Comparison of ENCODE assay signal across 1 cellular context in the genomic region with DNA sequence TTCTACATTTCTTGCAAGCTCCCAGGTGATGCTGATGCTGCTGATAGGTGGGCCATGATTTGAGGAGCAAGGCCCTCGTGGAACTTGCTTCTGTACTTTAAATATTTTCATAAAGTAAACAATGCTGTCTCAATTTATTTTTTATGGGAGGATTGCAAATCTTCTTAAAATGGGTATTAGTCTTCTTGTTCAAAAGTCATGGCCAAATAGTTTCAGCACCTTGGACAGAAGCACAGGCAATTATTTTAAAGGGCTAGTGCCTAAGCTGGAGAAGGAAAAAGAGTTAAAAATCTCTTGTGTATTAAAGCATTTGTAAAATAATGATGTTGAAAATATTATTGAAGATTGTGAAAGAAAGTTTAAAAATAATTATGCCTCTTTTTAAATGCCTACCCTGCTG.
TF ChIP-seq lines count a peak whose summit lies in the region.

No MANE protein-coding gene starts in this region.

TF ChIP-seq in HepG2, 621 proteins besides CTCF, POLR2A, EP300 and RAD21 (continued from another document and continues in another):
- TF ChIP-seq SNAPC4 (CRISPR knock-in tag; IDR thresholded peaks at IDR 0.05) (no peak), KLF11 (CRISPR knock-in tag; IDR thresholded peaks at IDR 0.05) (0 out of 2 replicates have a peak, but pooled peaks have one; percentile 36), ZNF790 (CRISPR knock-in tag; IDR thresholded peaks at IDR 0.05; ENCODE audit: borderline replicate concordance) (no peak), RFX3 (CRISPR knock-in tag; IDR thresholded peaks at IDR 0.05) (no peak), NPAS2 (CRISPR knock-in tag; IDR thresholded peaks at IDR 0.05; ENCODE audit: borderline replicate concordance) (no peak), ZNF562 (CRISPR knock-in tag; IDR thresholded peaks at IDR 0.05; ENCODE audit: borderline replicate concordance) (no peak), DBP (CRISPR knock-in tag; IDR thresholded peaks at IDR 0.05; ENCODE audit: not compliant biosample characterization) (no peak), ZBTB20 (CRISPR knock-in tag; IDR thresholded peaks at IDR 0.05; ENCODE audit: borderline replicate concordance, low read depth) (no peak), SIN3B (IDR thresholded peaks at IDR 0.05; ENCODE audit: low read length) (no peak), U2AF2 (IDR thresholded peaks at IDR 0.05; ENCODE audit: low read depth, low read length) (no peak), MAFF (IDR thresholded peaks at IDR 0.05; ENCODE audit: low read depth, low read length) (no peak), NCOR1 (IDR thresholded peaks at IDR 0.05; ENCODE audit: borderline replicate concordance, low read length) (no peak), FOSL2 (CRISPR knock-in tag; IDR thresholded peaks at IDR 0.05) (no peak), MIXL1 (CRISPR knock-in tag; IDR thresholded peaks at IDR 0.05) (peak; percentile 89), ZNF180 (CRISPR knock-in tag; IDR thresholded peaks at IDR 0.05; ENCODE audit: borderline replicate concordance, low read depth) (no peak), FIP1L1 (IDR thresholded peaks at IDR 0.05; ENCODE audit: borderline replicate concordance, insufficient read depth, low read depth, low read length) (no peak), ZNF616 (CRISPR knock-in tag; IDR thresholded peaks at IDR 0.05; ENCODE audit: low read depth) (no peak), LRRFIP1 (CRISPR knock-in tag; conservative IDR thresholded peaks at IDR 0.05) (no peak), RARA (CRISPR knock-in tag; IDR thresholded peaks at IDR 0.05) (peak; percentile 35; the same call in 1 of the 2 replicates), ZNF263 (CRISPR knock-in tag; IDR thresholded peaks at IDR 0.05) (no peak), REST (IDR thresholded peaks at IDR 0.05; ENCODE audit: borderline replicate concordance in 1 of 2, low read depth in 1 of 2, low read length in 2 of 2) (peak; percentile 51 to 96), PHF21A (CRISPR knock-in tag; IDR thresholded peaks at IDR 0.05) (no peak), FOXK2 (IDR thresholded peaks at IDR 0.05) (no peak)
- TF ChIP-seq, protein P1, sequence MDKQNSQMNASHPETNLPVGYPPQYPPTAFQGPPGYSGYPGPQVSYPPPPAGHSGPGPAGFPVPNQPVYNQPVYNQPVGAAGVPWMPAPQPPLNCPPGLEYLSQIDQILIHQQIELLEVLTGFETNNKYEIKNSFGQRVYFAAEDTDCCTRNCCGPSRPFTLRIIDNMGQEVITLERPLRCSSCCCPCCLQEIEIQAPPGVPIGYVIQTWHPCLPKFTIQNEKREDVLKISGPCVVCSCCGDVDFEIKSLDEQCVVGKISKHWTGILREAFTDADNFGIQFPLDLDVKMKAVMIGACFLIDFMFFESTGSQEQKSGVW (CRISPR knock-in tag; IDR thresholded peaks at IDR 0.05; ENCODE audit: borderline replicate concordance): no peak
- TF ChIP-seq, protein P2, sequence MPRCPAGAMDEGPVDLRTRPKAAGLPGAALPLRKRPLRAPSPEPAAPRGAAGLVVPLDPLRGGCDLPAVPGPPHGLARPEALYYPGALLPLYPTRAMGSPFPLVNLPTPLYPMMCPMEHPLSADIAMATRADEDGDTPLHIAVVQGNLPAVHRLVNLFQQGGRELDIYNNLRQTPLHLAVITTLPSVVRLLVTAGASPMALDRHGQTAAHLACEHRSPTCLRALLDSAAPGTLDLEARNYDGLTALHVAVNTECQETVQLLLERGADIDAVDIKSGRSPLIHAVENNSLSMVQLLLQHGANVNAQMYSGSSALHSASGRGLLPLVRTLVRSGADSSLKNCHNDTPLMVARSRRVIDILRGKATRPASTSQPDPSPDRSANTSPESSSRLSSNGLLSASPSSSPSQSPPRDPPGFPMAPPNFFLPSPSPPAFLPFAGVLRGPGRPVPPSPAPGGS (CRISPR knock-in tag; IDR thresholded peaks at IDR 0.05): no peak
- TF ChIP-seq, protein P3, sequence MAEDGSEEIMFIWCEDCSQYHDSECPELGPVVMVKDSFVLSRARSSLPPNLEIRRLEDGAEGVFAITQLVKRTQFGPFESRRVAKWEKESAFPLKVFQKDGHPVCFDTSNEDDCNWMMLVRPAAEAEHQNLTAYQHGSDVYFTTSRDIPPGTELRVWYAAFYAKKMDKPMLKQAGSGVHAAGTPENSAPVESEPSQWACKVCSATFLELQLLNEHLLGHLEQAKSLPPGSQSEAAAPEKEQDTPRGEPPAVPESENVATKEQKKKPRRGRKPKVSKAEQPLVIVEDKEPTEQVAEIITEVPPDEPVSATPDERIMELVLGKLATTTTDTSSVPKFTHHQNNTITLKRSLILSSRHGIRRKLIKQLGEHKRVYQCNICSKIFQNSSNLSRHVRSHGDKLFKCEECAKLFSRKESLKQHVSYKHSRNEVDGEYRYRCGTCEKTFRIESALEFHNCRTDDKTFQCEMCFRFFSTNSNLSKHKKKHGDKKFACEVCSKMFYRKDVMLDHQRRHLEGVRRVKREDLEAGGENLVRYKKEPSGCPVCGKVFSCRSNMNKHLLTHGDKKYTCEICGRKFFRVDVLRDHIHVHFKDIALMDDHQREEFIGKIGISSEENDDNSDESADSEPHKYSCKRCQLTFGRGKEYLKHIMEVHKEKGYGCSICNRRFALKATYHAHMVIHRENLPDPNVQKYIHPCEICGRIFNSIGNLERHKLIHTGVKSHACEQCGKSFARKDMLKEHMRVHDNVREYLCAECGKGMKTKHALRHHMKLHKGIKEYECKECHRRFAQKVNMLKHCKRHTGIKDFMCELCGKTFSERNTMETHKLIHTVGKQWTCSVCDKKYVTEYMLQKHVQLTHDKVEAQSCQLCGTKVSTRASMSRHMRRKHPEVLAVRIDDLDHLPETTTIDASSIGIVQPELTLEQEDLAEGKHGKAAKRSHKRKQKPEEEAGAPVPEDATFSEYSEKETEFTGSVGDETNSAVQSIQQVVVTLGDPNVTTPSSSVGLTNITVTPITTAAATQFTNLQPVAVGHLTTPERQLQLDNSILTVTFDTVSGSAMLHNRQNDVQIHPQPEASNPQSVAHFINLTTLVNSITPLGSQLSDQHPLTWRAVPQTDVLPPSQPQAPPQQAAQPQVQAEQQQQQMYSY (CRISPR knock-in tag; IDR thresholded peaks at IDR 0.05): 0 out of 2 replicates have a peak, but pooled peaks have one; percentile 21
- TF ChIP-seq, protein P4, sequence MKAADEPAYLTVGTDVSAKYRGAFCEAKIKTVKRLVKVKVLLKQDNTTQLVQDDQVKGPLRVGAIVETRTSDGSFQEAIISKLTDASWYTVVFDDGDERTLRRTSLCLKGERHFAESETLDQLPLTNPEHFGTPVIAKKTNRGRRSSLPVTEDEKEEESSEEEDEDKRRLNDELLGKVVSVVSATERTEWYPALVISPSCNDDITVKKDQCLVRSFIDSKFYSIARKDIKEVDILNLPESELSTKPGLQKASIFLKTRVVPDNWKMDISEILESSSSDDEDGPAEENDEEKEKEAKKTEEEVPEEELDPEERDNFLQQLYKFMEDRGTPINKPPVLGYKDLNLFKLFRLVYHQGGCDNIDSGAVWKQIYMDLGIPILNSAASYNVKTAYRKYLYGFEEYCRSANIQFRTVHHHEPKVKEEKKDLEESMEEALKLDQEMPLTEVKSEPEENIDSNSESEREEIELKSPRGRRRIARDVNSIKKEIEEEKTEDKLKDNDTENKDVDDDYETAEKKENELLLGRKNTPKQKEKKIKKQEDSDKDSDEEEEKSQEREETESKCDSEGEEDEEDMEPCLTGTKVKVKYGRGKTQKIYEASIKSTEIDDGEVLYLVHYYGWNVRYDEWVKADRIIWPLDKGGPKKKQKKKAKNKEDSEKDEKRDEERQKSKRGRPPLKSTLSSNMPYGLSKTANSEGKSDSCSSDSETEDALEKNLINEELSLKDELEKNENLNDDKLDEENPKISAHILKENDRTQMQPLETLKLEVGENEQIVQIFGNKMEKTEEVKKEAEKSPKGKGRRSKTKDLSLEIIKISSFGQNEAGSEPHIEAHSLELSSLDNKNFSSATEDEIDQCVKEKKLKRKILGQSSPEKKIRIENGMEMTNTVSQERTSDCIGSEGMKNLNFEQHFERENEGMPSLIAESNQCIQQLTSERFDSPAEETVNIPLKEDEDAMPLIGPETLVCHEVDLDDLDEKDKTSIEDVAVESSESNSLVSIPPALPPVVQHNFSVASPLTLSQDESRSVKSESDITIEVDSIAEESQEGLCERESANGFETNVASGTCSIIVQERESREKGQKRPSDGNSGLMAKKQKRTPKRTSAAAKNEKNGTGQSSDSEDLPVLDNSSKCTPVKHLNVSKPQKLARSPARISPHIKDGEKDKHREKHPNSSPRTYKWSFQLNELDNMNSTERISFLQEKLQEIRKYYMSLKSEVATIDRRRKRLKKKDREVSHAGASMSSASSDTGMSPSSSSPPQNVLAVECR (CRISPR knock-in tag; IDR thresholded peaks at IDR 0.05; ENCODE audit: borderline replicate concordance): no peak
- TF ChIP-seq, protein P5, sequence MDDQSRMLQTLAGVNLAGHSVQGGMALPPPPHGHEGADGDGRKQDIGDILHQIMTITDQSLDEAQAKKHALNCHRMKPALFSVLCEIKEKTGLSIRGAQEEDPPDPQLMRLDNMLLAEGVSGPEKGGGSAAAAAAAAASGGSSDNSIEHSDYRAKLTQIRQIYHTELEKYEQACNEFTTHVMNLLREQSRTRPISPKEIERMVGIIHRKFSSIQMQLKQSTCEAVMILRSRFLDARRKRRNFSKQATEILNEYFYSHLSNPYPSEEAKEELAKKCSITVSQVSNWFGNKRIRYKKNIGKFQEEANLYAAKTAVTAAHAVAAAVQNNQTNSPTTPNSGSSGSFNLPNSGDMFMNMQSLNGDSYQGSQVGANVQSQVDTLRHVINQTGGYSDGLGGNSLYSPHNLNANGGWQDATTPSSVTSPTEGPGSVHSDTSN (CRISPR knock-in tag; IDR thresholded peaks at IDR 0.05; ENCODE audit: borderline replicate concordance): 0 out of 2 replicates have a peak, but pooled peaks have one; percentile 24
